22 cellular contexts compared by ENCODE assay signal in the genomic region with DNA sequence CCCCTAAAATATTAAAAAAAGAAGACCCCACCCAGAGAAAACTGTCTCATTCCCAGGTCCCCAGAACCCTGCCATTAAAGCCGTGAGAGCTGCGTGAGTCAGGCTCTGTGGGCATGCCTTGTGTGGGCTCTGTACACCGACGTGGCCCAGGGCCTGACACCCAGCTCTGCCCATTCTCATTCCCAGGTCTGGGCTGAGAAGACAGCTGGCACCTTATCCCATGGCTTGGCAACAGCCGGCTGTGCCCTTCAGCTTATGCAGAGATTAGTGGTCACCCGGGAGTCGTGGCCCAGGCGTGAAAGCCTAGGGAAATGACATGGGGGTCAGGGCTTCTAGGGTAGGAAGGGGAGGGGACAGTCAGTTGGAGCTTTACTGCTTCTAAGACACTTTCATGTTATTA. TPM values are rescaled to one million over a fixed set of nuclear protein-coding genes. Genes with fewer than 3 reads are reported as not detected.
DNase-seq lines count a peak whose midpoint lies in the region; ATAC-seq and TF ChIP-seq lines count a peak whose summit lies in the region.
"Had no signal": no experiment of that assay in that cellular context is flagged by ENCODE, and none has a peak within 500 bp of the region (broad histone marks: within the 10 kb centered on the region; RNA-seq: fewer than 3 reads in every experiment).

No MANE protein-coding gene starts in this region.

- H3K9ac ChIP-seq in endodermal cell (ENCODE audit: extremely low read depth, low read length, poor library complexity, severe bottlenecking): no peak overlapping the region

- H3K36me3 Mint-ChIP-seq in endodermal cell (ENCODE audit: low read depth): no peaks in the 10 kb centered on the region
- H3K36me3 Mint-ChIP-seq in natural killer cell treated with Interleukin-12 subunit alpha and Interleukin-12 subunit beta and Interleukin-15 and Interleukin-18, amount 100 ng/mL, for 72 hours: no peaks in the 10 kb centered on the region
- no peaks in the 10 kb centered on the region for H3K36me3 Mint-ChIP-seq in type B pancreatic cell

- no peaks in the 10 kb centered on the region for H3K36me3 ChIP-seq in endodermal cell (ENCODE audit: control insufficient read depth, insufficient read depth, low read length)
- H3K36me3 ChIP-seq: BE2C had no signal

- H3K4me3 Mint-ChIP-seq in endodermal cell (no peak overlapping the region), type B pancreatic cell (no peak overlapping the region)
- no peak overlapping the region for H3K4me3 Mint-ChIP-seq in natural killer cell treated with Interleukin-12 subunit alpha and Interleukin-12 subunit beta and Interleukin-15 and Interleukin-18, amount 100 ng/mL, for 72 hours
- H3K4me3 Mint-ChIP-seq: CD4-positive, alpha-beta T cell had no signal

- H3K27ac Mint-ChIP-seq in endodermal cell (no peak overlapping the region), type B pancreatic cell (no peak overlapping the region)
- no peak overlapping the region for H3K27ac Mint-ChIP-seq in natural killer cell treated with Interleukin-12 subunit alpha and Interleukin-12 subunit beta and Interleukin-15 and Interleukin-18, amount 100 ng/mL, for 72 hours
- H3K27ac Mint-ChIP-seq: CD4-positive, alpha-beta T cell had no signal

- H3K4me1 Mint-ChIP-seq in endodermal cell: peaks cover 15% of the 10 kb centered on the region
- H3K4me1 Mint-ChIP-seq in natural killer cell treated with Interleukin-12 subunit alpha and Interleukin-12 subunit beta and Interleukin-15 and Interleukin-18, amount 100 ng/mL, for 72 hours (ENCODE audit: low read depth in 2 of 2): no peaks in the 10 kb centered on the region
- peaks cover 8% of the 10 kb centered on the region for H3K4me1 Mint-ChIP-seq in type B pancreatic cell (ENCODE audit: unreplicated experiment)

- H3K27ac ChIP-seq in endodermal cell (ENCODE audit: low read depth, low read length): no peak overlapping the region
- H3K27ac ChIP-seq: PC-9, RWPE1 had no signal

- H3K4me1 ChIP-seq in endodermal cell (ENCODE audit: control insufficient read depth, insufficient read depth, low read length): peaks cover 3% of the 10 kb centered on the region
- H3K4me1 ChIP-seq: BE2C had no signal

- 95 to 100% methylated on average over 2 to 8 of the region's 8 CpGs for WGBS in endodermal cell (ENCODE audit: insufficient coverage in 1 of 2, insufficient read length in 1 of 2), 2 experiments

- H3K4me3 ChIP-seq in endodermal cell (ENCODE audit: low read length): no peak overlapping the region
- H3K4me3 ChIP-seq: PC-9 had no signal

- H3K9me3 Mint-ChIP-seq in endodermal cell: no peaks in the 10 kb centered on the region
- H3K9me3 Mint-ChIP-seq in natural killer cell treated with Interleukin-12 subunit alpha and Interleukin-12 subunit beta and Interleukin-15 and Interleukin-18, amount 100 ng/mL, for 72 hours: no peaks in the 10 kb centered on the region
- no peaks in the 10 kb centered on the region for H3K9me3 Mint-ChIP-seq in type B pancreatic cell
- H3K9me3 Mint-ChIP-seq: CD4-positive, alpha-beta T cell had no signal

- H3K9me3 ChIP-seq in endodermal cell (ENCODE audit: control insufficient read depth, low read length): no peaks in the 10 kb centered on the region
- H3K9me3 ChIP-seq: BE2C had no signal

- DNase-seq in activated effector memory CD4-positive, alpha-beta T cell treated with anti-CD3 and anti-CD28 coated beads, Interleukin-2, amount 50 U/mL, for 16 hours: peak; percentile 34
- no peak for DNase-seq in activated effector memory CD4-positive, alpha-beta T cell treated with Interleukin-2 at 50 U/mL for 16 hours
- peak; percentile 19 for DNase-seq in endodermal cell
- DNase-seq in natural killer cell treated with Interleukin-12 subunit alpha and Interleukin-12 subunit beta and Interleukin-15 and Interleukin-18, amount 100 ng/mL, for 72 hours (ENCODE audit: low spot score): peak; percentile 15
- DNase-seq in type B pancreatic cell (ENCODE audit: extremely low spot score, unreplicated experiment): peak; percentile 64
- DNase-seq in omental fat pad (ENCODE audit: low spot score): no peak
- DNase-seq: BE2C; CD4-positive, alpha-beta T cell; DMS53; EL; GOT3; MM.1S; NCI-H1092; NCI-H1436 treated with DMSO at 0.1 percent for 48 hours; NCI-H2029; NCI-H2171; NCI-H526; PC-9 had no signal

- TF ChIP-seq CTCF in endodermal cell (conservative IDR thresholded peaks at IDR 0.05): no peak
- TF ChIP-seq CTCF in type B pancreatic cell (conservative IDR thresholded peaks at IDR 0.05): no peak
- TF ChIP-seq CTCF in omental fat pad (IDR thresholded peaks at IDR 0.05): no peak

- peaks cover 52% of the 10 kb centered on the region for H3K27me3 Mint-ChIP-seq in endodermal cell (ENCODE audit: insufficient read depth)
- peaks cover 11 to 12% of the 10 kb centered on the region in 2 donors for H3K27me3 Mint-ChIP-seq in natural killer cell treated with Interleukin-12 subunit alpha and Interleukin-12 subunit beta and Interleukin-15 and Interleukin-18, amount 100 ng/mL, for 72 hours
- H3K27me3 Mint-ChIP-seq in type B pancreatic cell: peaks cover 14% of the 10 kb centered on the region
- H3K27me3 Mint-ChIP-seq: CD4-positive, alpha-beta T cell had no signal

- peaks cover 11% of the 10 kb centered on the region for H3K27me3 ChIP-seq in endodermal cell (ENCODE audit: control insufficient read depth, insufficient read depth, low read length, poor library complexity, severe bottlenecking)
- H3K27me3 ChIP-seq: BE2C had no signal

- ATAC-seq in natural killer cell treated with Interleukin-12 subunit alpha and Interleukin-12 subunit beta and Interleukin-15 and Interleukin-18, amount 100 ng/mL, for 72 hours: no peak
- no peak for ATAC-seq in omental fat pad (ENCODE audit: low FRiP score)
- ATAC-seq in GM18858 (IDR thresholded peaks at IDR 0.05; ENCODE audit: unreplicated experiment): no peak
- ATAC-seq: HCT116 had no signal

RNA-seq across cellular contexts. Expression of gene OTOG, which starts 31.9 kb away (rescaled TPM):
- total RNA-seq in endodermal cell: under 1 TPM; 0.33 to 0.55 TPM
- polyA plus RNA-seq in endodermal cell (2013, experiment 1 of 2): 0.39 TPM
- 0.50 TPM for polyA plus RNA-seq in endodermal cell (2013, experiment 2 of 2)
- not detected for total RNA-seq in natural killer cell treated with Interleukin-12 subunit alpha and Interleukin-12 subunit beta and Interleukin-15 and Interleukin-18, amount 100 ng/mL, for 72 hours
- total RNA-seq in type B pancreatic cell (ENCODE audit: low replicate concordance): 0.21 and 1.5 TPM in 2 replicates
- not detected for total RNA-seq in omental fat pad
- total RNA-seq: CD4-positive, alpha-beta T cell; LHCN-M2; PC-9 had no signal

RNA-seq across cellular contexts. Expression of gene USH1C, which starts 34.7 kb away (rescaled TPM):
- total RNA-seq in endodermal cell: 1 to 10 TPM; 1.5 to 2.8 TPM
- polyA plus RNA-seq in endodermal cell (2013, experiment 1 of 2): 1.00 TPM
- polyA plus RNA-seq in endodermal cell (2013, experiment 2 of 2): 0.99 TPM
- not detected for total RNA-seq in natural killer cell treated with Interleukin-12 subunit alpha and Interleukin-12 subunit beta and Interleukin-15 and Interleukin-18, amount 100 ng/mL, for 72 hours
- 21.8 and 30.0 TPM in 2 replicates for total RNA-seq in type B pancreatic cell (ENCODE audit: low replicate concordance)
- under 1 TPM in 1 of 4 donors, not detected in 3; 0.19 TPM for total RNA-seq in omental fat pad
- total RNA-seq: CD4-positive, alpha-beta T cell; LHCN-M2; PC-9 had no signal

Comparison
In these comparisons a context has a peak if more than half of its experiments do, and no peak if none do; other contexts are left out.
1. DNase-seq: peak in activated effector memory CD4-positive, alpha-beta T cell treated with anti-CD3 and anti-CD28 coated beads, Interleukin-2, amount 50 U/mL, for 16 hours (single experiment), endodermal cell (single experiment), natural killer cell treated with Interleukin-12 subunit alpha and Interleukin-12 subunit beta and Interleukin-15 and Interleukin-18, amount 100 ng/mL, for 72 hours (single experiment) and type B pancreatic cell (single experiment); none in activated effector memory CD4-positive, alpha-beta T cell treated with Interleukin-2 at 50 U/mL for 16 hours (single experiment) and omental fat pad (single experiment).